ENCODE assay signal across 18 cellular contexts in genomic region chr9:117963493-117963892, GRCh38.
A peak's percentile ranks its signal among the peaks of the same experiment; 100 is the strongest.
DNase-seq lines count a peak whose midpoint lies in the region; ATAC-seq, FAIRE-seq and TF ChIP-seq lines count a peak whose summit lies in the region.
"Had no signal": no experiment of that assay in that cellular context is flagged by ENCODE, and none has a peak within 500 bp of the region (broad histone marks: within the 10 kb centered on the region; RNA-seq: fewer than 3 reads in every experiment).

No MANE protein-coding gene starts in this region.

- H3K27ac ChIP-seq in pancreas: no peak overlapping the region
- H3K27ac ChIP-seq: 22Rv1, C4-2B, GM23248, Peyer's patch had no signal

- TF ChIP-seq CTCF in WTC11 (IDR thresholded peaks at IDR 0.05) (no peak), GM10248 (IDR thresholded peaks at IDR 0.05; ENCODE audit: control extremely low read depth, extremely low read depth, low read depth, missing control alignments) (no peak), pancreas (IDR thresholded peaks at IDR 0.05) (no peak)

- H3K36me3 Mint-ChIP-seq in WTC11: no peaks in the 10 kb centered on the region

- H3K9me3 Mint-ChIP-seq in WTC11: no peaks in the 10 kb centered on the region

- no peak overlapping the region for H3K27ac Mint-ChIP-seq in WTC11

- H3K27me3 Mint-ChIP-seq in WTC11 (ENCODE audit: low read depth): no peaks in the 10 kb centered on the region

- in situ Hi-C loops in G401 (cut with HindIII; ENCODE audit: low sequenced_read_pairs): no loop called here

- POLR2A ChIA-PET in WTC11 (lab: Charles Lee): interaction anchor here (0.6 kb wide), 1 partner anchor 40 kb away, joined by 3 read pairs; no protein-coding TSS in a partner anchor
- POLR2A ChIA-PET in GM10248 (lab: Yijun Ruan, JAX): no interaction called here

- H3K4me3 ChIP-seq in pancreas: no peak overlapping the region
- H3K4me3 ChIP-seq: GM23248, K562, Peyer's patch had no signal

- H3K4me1 Mint-ChIP-seq in WTC11: peaks cover 20% of the 10 kb centered on the region

- H3K4me3 Mint-ChIP-seq in WTC11: no peak overlapping the region

- WGBS in pancreas, 2 donors: 76 to 81% methylated on average over 1 of the region's 1 CpG

- no peaks in the 10 kb centered on the region for H3K9me3 ChIP-seq in pancreas
- H3K9me3 ChIP-seq: Peyer's patch had no signal

- CTCF ChIA-PET in WTC11 (lab: Charles Lee): no interaction called here
- CTCF ChIA-PET in GM10248 (lab: Yijun Ruan, JAX): no interaction called here

- intact Hi-C loops in pancreas (cut with DNase I): no loop called here

- no peak for FAIRE-seq in pancreas (lab: Jason Lieb, UNC)
- FAIRE-seq: K562 had no signal

- peak; percentile 38 for DNase-seq in DMS 273 (lab: John Stamatoyannopoulos, UW; ENCODE audit: unreplicated experiment)
- no peak for DNase-seq in DMS 273 treated with DMSO at 0.1 percent for 48 hours (lab: John Stamatoyannopoulos, UW)
- peak; percentile 47 for DNase-seq in G401 (ENCODE audit: low spot score)
- DNase-seq in WTC11 (ENCODE audit: low spot score): peak; percentile 11
- peak; percentile 54 for DNase-seq in islet precursor cell
- DNase-seq in activated naive CD4-positive, alpha-beta T cell (lab: John Stamatoyannopoulos, UW): no peak
- no peak for DNase-seq in GM10248 (ENCODE audit: extremely low spot score)
- no peak for DNase-seq in pancreas
- DNase-seq: AML-193; GDM1; GM23248; NCI-H345; NCI-H524 treated with DMSO at 0.1 percent for 48 hours; NK-92 treated with Interleukin-12 subunit alpha and Interleukin-12 subunit beta, amount 100 ng/mL, for 24 hours; Peyer's patch had no signal

- no peaks in the 10 kb centered on the region for H3K4me1 ChIP-seq in pancreas
- H3K4me1 ChIP-seq: Peyer's patch had no signal

- no peaks in the 10 kb centered on the region for H3K36me3 ChIP-seq in pancreas
- H3K36me3 ChIP-seq: Peyer's patch had no signal

- H3K27me3 ChIP-seq in pancreas: no peaks in the 10 kb centered on the region
- H3K27me3 ChIP-seq: Peyer's patch had no signal

- peak; percentile 80 for ATAC-seq in WTC11
- no peak for ATAC-seq in pancreas
- ATAC-seq: K562 had no signal

TF ChIP-seq in WTC11, 78 proteins besides CTCF, POLR2A, EP300 and RAD21:
- TF ChIP-seq, protein P1, sequence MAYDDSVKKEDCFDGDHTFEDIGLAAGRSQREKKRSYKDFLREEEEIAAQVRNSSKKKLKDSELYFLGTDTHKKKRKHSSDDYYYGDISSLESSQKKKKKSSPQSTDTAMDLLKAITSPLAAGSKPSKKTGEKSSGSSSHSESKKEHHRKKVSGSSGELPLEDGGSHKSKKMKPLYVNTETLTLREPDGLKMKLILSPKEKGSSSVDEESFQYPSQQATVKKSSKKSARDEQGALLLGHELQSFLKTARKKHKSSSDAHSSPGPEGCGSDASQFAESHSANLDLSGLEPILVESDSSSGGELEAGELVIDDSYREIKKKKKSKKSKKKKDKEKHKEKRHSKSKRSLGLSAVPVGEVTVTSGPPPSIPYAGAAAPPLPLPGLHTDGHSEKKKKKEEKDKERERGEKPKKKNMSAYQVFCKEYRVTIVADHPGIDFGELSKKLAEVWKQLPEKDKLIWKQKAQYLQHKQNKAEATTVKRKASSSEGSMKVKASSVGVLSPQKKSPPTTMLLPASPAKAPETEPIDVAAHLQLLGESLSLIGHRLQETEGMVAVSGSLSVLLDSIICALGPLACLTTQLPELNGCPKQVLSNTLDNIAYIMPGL (CRISPR knock-in tag; IDR thresholded peaks at IDR 0.05): no peak
- TF ChIP-seq, protein P2, sequence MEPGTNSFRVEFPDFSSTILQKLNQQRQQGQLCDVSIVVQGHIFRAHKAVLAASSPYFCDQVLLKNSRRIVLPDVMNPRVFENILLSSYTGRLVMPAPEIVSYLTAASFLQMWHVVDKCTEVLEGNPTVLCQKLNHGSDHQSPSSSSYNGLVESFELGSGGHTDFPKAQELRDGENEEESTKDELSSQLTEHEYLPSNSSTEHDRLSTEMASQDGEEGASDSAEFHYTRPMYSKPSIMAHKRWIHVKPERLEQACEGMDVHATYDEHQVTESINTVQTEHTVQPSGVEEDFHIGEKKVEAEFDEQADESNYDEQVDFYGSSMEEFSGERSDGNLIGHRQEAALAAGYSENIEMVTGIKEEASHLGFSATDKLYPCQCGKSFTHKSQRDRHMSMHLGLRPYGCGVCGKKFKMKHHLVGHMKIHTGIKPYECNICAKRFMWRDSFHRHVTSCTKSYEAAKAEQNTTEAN (CRISPR knock-in tag; IDR thresholded peaks at IDR 0.05): no peak
- TF ChIP-seq, protein P3, sequence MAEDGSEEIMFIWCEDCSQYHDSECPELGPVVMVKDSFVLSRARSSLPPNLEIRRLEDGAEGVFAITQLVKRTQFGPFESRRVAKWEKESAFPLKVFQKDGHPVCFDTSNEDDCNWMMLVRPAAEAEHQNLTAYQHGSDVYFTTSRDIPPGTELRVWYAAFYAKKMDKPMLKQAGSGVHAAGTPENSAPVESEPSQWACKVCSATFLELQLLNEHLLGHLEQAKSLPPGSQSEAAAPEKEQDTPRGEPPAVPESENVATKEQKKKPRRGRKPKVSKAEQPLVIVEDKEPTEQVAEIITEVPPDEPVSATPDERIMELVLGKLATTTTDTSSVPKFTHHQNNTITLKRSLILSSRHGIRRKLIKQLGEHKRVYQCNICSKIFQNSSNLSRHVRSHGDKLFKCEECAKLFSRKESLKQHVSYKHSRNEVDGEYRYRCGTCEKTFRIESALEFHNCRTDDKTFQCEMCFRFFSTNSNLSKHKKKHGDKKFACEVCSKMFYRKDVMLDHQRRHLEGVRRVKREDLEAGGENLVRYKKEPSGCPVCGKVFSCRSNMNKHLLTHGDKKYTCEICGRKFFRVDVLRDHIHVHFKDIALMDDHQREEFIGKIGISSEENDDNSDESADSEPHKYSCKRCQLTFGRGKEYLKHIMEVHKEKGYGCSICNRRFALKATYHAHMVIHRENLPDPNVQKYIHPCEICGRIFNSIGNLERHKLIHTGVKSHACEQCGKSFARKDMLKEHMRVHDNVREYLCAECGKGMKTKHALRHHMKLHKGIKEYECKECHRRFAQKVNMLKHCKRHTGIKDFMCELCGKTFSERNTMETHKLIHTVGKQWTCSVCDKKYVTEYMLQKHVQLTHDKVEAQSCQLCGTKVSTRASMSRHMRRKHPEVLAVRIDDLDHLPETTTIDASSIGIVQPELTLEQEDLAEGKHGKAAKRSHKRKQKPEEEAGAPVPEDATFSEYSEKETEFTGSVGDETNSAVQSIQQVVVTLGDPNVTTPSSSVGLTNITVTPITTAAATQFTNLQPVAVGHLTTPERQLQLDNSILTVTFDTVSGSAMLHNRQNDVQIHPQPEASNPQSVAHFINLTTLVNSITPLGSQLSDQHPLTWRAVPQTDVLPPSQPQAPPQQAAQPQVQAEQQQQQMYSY (CRISPR knock-in tag; IDR thresholded peaks at IDR 0.05): no peak
- TF ChIP-seq, protein P4, sequence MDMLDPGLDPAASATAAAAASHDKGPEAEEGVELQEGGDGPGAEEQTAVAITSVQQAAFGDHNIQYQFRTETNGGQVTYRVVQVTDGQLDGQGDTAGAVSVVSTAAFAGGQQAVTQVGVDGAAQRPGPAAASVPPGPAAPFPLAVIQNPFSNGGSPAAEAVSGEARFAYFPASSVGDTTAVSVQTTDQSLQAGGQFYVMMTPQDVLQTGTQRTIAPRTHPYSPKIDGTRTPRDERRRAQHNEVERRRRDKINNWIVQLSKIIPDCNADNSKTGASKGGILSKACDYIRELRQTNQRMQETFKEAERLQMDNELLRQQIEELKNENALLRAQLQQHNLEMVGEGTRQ (CRISPR knock-in tag; IDR thresholded peaks at IDR 0.05): no peak
- TF ChIP-seq FOXK1 (CRISPR knock-in tag; IDR thresholded peaks at IDR 0.05) (no peak), KAT7 (CRISPR knock-in tag; IDR thresholded peaks at IDR 0.05; ENCODE audit: borderline replicate concordance) (no peak), TCF7 (CRISPR knock-in tag; IDR thresholded peaks at IDR 0.05; ENCODE audit: low read depth) (no peak), JAZF1 (CRISPR knock-in tag; IDR thresholded peaks at IDR 0.05) (no peak), SP1 (CRISPR knock-in tag; conservative IDR thresholded peaks at IDR 0.05) (no peak), MXD4 (CRISPR knock-in tag; IDR thresholded peaks at IDR 0.05; ENCODE audit: borderline replicate concordance) (no peak), MLX (CRISPR knock-in tag; IDR thresholded peaks at IDR 0.05) (no peak), IRF2 (CRISPR knock-in tag; IDR thresholded peaks at IDR 0.05; ENCODE audit: borderline replicate concordance, low read depth) (no peak), ZNF423 (CRISPR knock-in tag; IDR thresholded peaks at IDR 0.05) (no peak), NR2C2 (CRISPR knock-in tag; IDR thresholded peaks at IDR 0.05) (no peak), ZNF671 (CRISPR knock-in tag; IDR thresholded peaks at IDR 0.05) (no peak), ZBTB21 (CRISPR knock-in tag; IDR thresholded peaks at IDR 0.05; ENCODE audit: borderline replicate concordance) (no peak), EMX1 (CRISPR knock-in tag; IDR thresholded peaks at IDR 0.05) (no peak), TEAD1 (CRISPR knock-in tag; IDR thresholded peaks at IDR 0.05) (no peak), ZNF121 (CRISPR knock-in tag; IDR thresholded peaks at IDR 0.05) (no peak)
- TF ChIP-seq, protein P5, sequence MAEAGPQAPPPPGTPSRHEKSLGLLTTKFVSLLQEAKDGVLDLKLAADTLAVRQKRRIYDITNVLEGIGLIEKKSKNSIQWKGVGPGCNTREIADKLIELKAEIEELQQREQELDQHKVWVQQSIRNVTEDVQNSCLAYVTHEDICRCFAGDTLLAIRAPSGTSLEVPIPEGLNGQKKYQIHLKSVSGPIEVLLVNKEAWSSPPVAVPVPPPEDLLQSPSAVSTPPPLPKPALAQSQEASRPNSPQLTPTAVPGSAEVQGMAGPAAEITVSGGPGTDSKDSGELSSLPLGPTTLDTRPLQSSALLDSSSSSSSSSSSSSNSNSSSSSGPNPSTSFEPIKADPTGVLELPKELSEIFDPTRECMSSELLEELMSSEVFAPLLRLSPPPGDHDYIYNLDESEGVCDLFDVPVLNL (CRISPR knock-in tag; IDR thresholded peaks at IDR 0.05; ENCODE audit: borderline replicate concordance, low read depth): no peak

Comparison
In these comparisons a context has a peak if more than half of its experiments do, and no peak if none do; other contexts are left out.
1. DNase-seq: peak in DMS 273 (single experiment), G401 (single experiment), WTC11 (single experiment) and islet precursor cell (single experiment); none in DMS 273 treated with DMSO at 0.1 percent for 48 hours (single experiment), activated naive CD4-positive, alpha-beta T cell (0 of 4), GM10248 (single experiment) and pancreas (0 of 6).